ENCODE assay signal across 19 cellular contexts in the genomic region with DNA sequence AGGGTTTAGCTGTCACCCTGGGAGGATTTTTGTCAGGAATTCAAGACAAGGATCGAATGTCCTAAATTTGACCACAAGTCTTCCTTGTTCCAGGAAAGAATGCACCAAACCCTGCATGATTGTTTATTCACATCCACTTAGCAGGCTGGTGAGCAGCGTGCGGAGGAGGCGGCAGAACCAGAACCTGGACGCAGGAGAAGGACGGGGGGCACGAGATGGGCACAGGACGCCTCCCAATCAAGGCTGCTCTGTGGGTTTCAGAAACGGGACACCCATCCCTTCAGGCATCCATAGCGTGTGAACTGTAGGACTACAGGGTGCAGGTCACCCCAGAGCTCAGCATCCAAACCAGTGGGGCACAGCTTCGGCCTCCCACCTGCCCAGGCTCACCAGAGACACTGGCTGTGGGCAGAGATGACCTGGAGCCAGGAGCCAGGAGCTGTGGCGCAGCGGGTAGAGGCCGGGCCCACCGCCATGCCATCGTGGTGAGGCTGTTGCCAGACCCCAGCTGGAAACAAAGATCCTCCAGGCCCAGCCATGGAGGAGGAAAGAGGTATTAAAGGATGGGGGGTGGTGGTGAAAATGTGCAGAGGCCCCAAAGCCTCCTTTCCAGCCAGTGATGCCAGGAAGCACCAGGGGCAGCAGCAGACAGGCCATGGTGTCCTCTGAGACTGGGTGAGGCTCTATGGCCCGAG. TPM values are rescaled to one million over a fixed set of nuclear protein-coding genes. Genes with fewer than 3 reads are reported as not detected.
DNase-seq lines count a peak whose midpoint lies in the region; ATAC-seq and TF ChIP-seq lines count a peak whose summit lies in the region.
"Had no signal": no experiment of that assay in that cellular context is flagged by ENCODE, and none has a peak within 500 bp of the region (broad histone marks: within the 10 kb centered on the region; RNA-seq: fewer than 3 reads in every experiment).

No MANE protein-coding gene starts in this region.

- no peak overlapping the region for H3K27ac Mint-ChIP-seq in T-helper 2 cell treated with Interferon-gamma antibody and Interleukin-4, amounts not matched to agents 5 μg/mL and 100 μg/mL, for 36 hours
- H3K27ac Mint-ChIP-seq: activated naive CD8-positive, alpha-beta T cell treated with anti-CD3 and anti-CD28 coated beads, Interleukin-2, amount 10 ng/mL, durations not matched to agents 7 days and 5 days; natural killer cell treated with Interleukin-12 subunit alpha and Interleukin-12 subunit beta and Interleukin-15 and Interleukin-18, amount 100 ng/mL, for 72 hours; stimulated activated naive B cell treated with anti-CD40 and anti-IgM and Interleukin-4, amounts not matched to agents 10 μg/mL and 1 μg/mL and 100 μg/mL, for 72 hours had no signal

- H3K18ac ChIP-seq in neuronal stem cell (ENCODE audit: low read length): peak overlapping the region; percentile 46

- no peak overlapping the region for H3K4me3 ChIP-seq in neuronal stem cell (ENCODE audit: low read length in 2 of 2)
- no peak overlapping the region for H3K4me3 ChIP-seq in suprapubic skin
- H3K4me3 ChIP-seq in heart right ventricle: no peak overlapping the region

- H3K36me3 Mint-ChIP-seq in T-helper 2 cell treated with Interferon-gamma antibody and Interleukin-4, amounts not matched to agents 5 μg/mL and 100 μg/mL, for 36 hours (ENCODE audit: low read depth): no peaks in the 10 kb centered on the region
- H3K36me3 Mint-ChIP-seq: activated naive CD8-positive, alpha-beta T cell treated with anti-CD3 and anti-CD28 coated beads, Interleukin-2, amount 10 ng/mL, durations not matched to agents 7 days and 5 days; natural killer cell treated with Interleukin-12 subunit alpha and Interleukin-12 subunit beta and Interleukin-15 and Interleukin-18, amount 100 ng/mL, for 72 hours; stimulated activated naive B cell treated with anti-CD40 and anti-IgM and Interleukin-4, amounts not matched to agents 10 μg/mL and 1 μg/mL and 100 μg/mL, for 72 hours had no signal

- peak overlapping the region; percentile 19 for H2BK15ac ChIP-seq in neuronal stem cell (ENCODE audit: low read length)

- H3K14ac ChIP-seq in neuronal stem cell (ENCODE audit: low read length): no peak overlapping the region

- peak; percentile 75 for DNase-seq in LHCN-M2 (ENCODE audit: low read depth)
- DNase-seq in ecto neural progenitor cell (ENCODE audit: low spot score): peak; percentile 38
- DNase-seq in neuronal stem cell (ENCODE audit: low spot score): no peak
- peak; percentile 49 to 76 for DNase-seq in suprapubic skin (ENCODE audit: low spot score in 2 of 2)
- DNase-seq in A172 (ENCODE audit: low spot score): no peak
- DNase-seq in heart right ventricle: no peak
- no peak for DNase-seq in sciatic nerve (ENCODE audit: low spot score)
- DNase-seq in T-helper 2 cell treated with Interferon-gamma antibody and Interleukin-4, amounts not matched to agents 5 μg/mL and 100 μg/mL, for 36 hours (ENCODE audit: low spot score): no peak
- DNase-seq: activated CD4-positive, alpha-beta T cell treated with anti-CD3 and anti-CD28 coated beads, Interleukin-2, amount 10 ng/mL, durations not matched to agents 7 days and 5 days; activated CD8-positive, alpha-beta memory T cell treated with anti-CD3 and anti-CD28 coated beads, Interleukin-2, amount 50 U/mL, for 4 hours; activated naive CD8-positive, alpha-beta T cell treated with anti-CD3 and anti-CD28 coated beads, Interleukin-2, amount 10 ng/mL, durations not matched to agents 7 days and 5 days; mesendoderm; NCI-H1105 treated with DMSO at 0.1 percent for 48 hours; NCI-H2029 treated with DMSO at 0.1 percent for 48 hours; NCI-H446; posterior cingulate gyrus; stimulated activated naive B cell treated with anti-CD40 and anti-IgM and Interleukin-4, amounts not matched to agents 10 μg/mL and 1 μg/mL and 100 μg/mL, for 72 hours; T-helper 2 cell had no signal

- ATAC-seq in heart right ventricle (no peak), sciatic nerve (no peak)
- ATAC-seq: stimulated activated naive B cell treated with anti-CD40 and anti-IgM and Interleukin-4, amounts not matched to agents 10 μg/mL and 1 μg/mL and 100 μg/mL, for 72 hours had no signal

- WGBS in neuronal stem cell (ENCODE audit: extremely low coverage in 2 of 2, insufficient read length in 2 of 2, insufficient replicate concordance in 1 of 2), 2 donors: no CpG with 5 or more reads among the region's 17 CpGs
- WGBS in suprapubic skin: 90% methylated on average over 17 of the region's 17 CpGs
- WGBS in heart right ventricle, 2 donors: 90 to 91% methylated on average over 17 of the region's 17 CpGs

- no peak overlapping the region for H3K4me3 Mint-ChIP-seq in T-helper 2 cell treated with Interferon-gamma antibody and Interleukin-4, amounts not matched to agents 5 μg/mL and 100 μg/mL, for 36 hours
- H3K4me3 Mint-ChIP-seq: activated CD4-positive, alpha-beta T cell treated with anti-CD3 and anti-CD28 coated beads, Interleukin-2, amount 10 ng/mL, durations not matched to agents 7 days and 5 days; activated naive CD8-positive, alpha-beta T cell treated with anti-CD3 and anti-CD28 coated beads, Interleukin-2, amount 10 ng/mL, durations not matched to agents 7 days and 5 days; natural killer cell treated with Interleukin-12 subunit alpha and Interleukin-12 subunit beta and Interleukin-15 and Interleukin-18, amount 100 ng/mL, for 72 hours; stimulated activated naive B cell treated with anti-CD40 and anti-IgM and Interleukin-4, amounts not matched to agents 10 μg/mL and 1 μg/mL and 100 μg/mL, for 72 hours had no signal

- no peaks in the 10 kb centered on the region for H3K27me3 Mint-ChIP-seq in T-helper 2 cell treated with Interferon-gamma antibody and Interleukin-4, amounts not matched to agents 5 μg/mL and 100 μg/mL, for 36 hours (ENCODE audit: low read depth)
- H3K27me3 Mint-ChIP-seq: activated CD4-positive, alpha-beta T cell treated with anti-CD3 and anti-CD28 coated beads, Interleukin-2, amount 10 ng/mL, durations not matched to agents 7 days and 5 days; activated naive CD8-positive, alpha-beta T cell treated with anti-CD3 and anti-CD28 coated beads, Interleukin-2, amount 10 ng/mL, durations not matched to agents 7 days and 5 days had no signal

- no peak for TF ChIP-seq EP300 in suprapubic skin (IDR thresholded peaks at IDR 0.05)

- peak overlapping the region; percentile 89 for H2AK5ac ChIP-seq in neuronal stem cell (ENCODE audit: low read depth, low read length)

- H3K4me1 Mint-ChIP-seq in T-helper 2 cell treated with Interferon-gamma antibody and Interleukin-4, amounts not matched to agents 5 μg/mL and 100 μg/mL, for 36 hours (ENCODE audit: low read depth): no peaks in the 10 kb centered on the region
- H3K4me1 Mint-ChIP-seq: activated CD4-positive, alpha-beta T cell treated with anti-CD3 and anti-CD28 coated beads, Interleukin-2, amount 10 ng/mL, durations not matched to agents 7 days and 5 days; activated naive CD8-positive, alpha-beta T cell treated with anti-CD3 and anti-CD28 coated beads, Interleukin-2, amount 10 ng/mL, durations not matched to agents 7 days and 5 days; stimulated activated naive B cell treated with anti-CD40 and anti-IgM and Interleukin-4, amounts not matched to agents 10 μg/mL and 1 μg/mL and 100 μg/mL, for 72 hours had no signal

- H3K4ac ChIP-seq in neuronal stem cell (ENCODE audit: low read length): no peak overlapping the region

- H3K23ac ChIP-seq in neuronal stem cell (ENCODE audit: low read depth, low read length, poor library complexity): no peak overlapping the region

- no peak overlapping the region for H3K4me2 ChIP-seq in neuronal stem cell (ENCODE audit: insufficient read depth, low read length, poor library complexity, severe bottlenecking)

- H2BK5ac ChIP-seq in neuronal stem cell (ENCODE audit: low read length): peak overlapping the region; percentile 29

- intact Hi-C loops in heart right ventricle (cut with DNase I) (no loop called here), sciatic nerve (cut with DNase I) (no loop called here)

- H3K9me3 ChIP-seq in neuronal stem cell (replicated peaks in 1 of 2; ENCODE audit: control insufficient read depth in 2 of 2, insufficient read depth in 1 of 2, low read depth in 1 of 2, low read length in 2 of 2) (peaks cover 0 to 3% of the 10 kb centered on the region in 2 donors), suprapubic skin (no peaks in the 10 kb centered on the region), heart right ventricle (no peaks in the 10 kb centered on the region)

- H2BK12ac ChIP-seq in neuronal stem cell (ENCODE audit: low read length): peak overlapping the region; percentile 42

- no peak overlapping the region for H3K9ac ChIP-seq in neuronal stem cell (ENCODE audit: low read depth, low read length, poor library complexity)

- TF ChIP-seq CTCF in suprapubic skin (IDR thresholded peaks at IDR 0.05) (no peak), heart right ventricle (IDR thresholded peaks at IDR 0.05) (no peak)

- H4K91ac ChIP-seq in neuronal stem cell (ENCODE audit: low read depth, low read length, poor library complexity): no peak overlapping the region

- no peak overlapping the region for H2BK120ac ChIP-seq in neuronal stem cell (ENCODE audit: low read depth, low read length)

- H3K27me3 ChIP-seq in neuronal stem cell (ENCODE audit: control insufficient read depth in 3 of 3, insufficient read depth in 3 of 3, low read depth in 1 of 3, low read length in 3 of 3) (peaks cover 0 to under 1% (median 0%) of the 10 kb centered on the region in 3 experiments), suprapubic skin (no peaks in the 10 kb centered on the region), heart right ventricle (peaks cover 0 to 2% (median 0%) of the 10 kb centered on the region in 7 donors)

- no peak overlapping the region for H2AFZ ChIP-seq in neuronal stem cell (ENCODE audit: low read length)

- H3K4me1 ChIP-seq in neuronal stem cell (ENCODE audit: control insufficient read depth in 2 of 2, insufficient read depth in 1 of 2, low read depth in 1 of 2, low read length in 2 of 2): peaks cover 0 to 5% of the 10 kb centered on the region in 2 donors
- H3K4me1 ChIP-seq in suprapubic skin: no peaks in the 10 kb centered on the region
- H3K4me1 ChIP-seq in heart right ventricle: no peaks in the 10 kb centered on the region

- no peak overlapping the region for H3K27ac ChIP-seq in neuronal stem cell (replicated peaks; ENCODE audit: low read length)
- H3K27ac ChIP-seq in suprapubic skin: no peak overlapping the region
- no peak overlapping the region for H3K27ac ChIP-seq in heart right ventricle

- H4K8ac ChIP-seq in neuronal stem cell (ENCODE audit: low read depth, low read length): no peak overlapping the region

- no peak for TF ChIP-seq POLR2A in suprapubic skin (IDR thresholded peaks at IDR 0.05)

- no peaks in the 10 kb centered on the region for H3K36me3 ChIP-seq in neuronal stem cell (replicated peaks in 1 of 2; ENCODE audit: control insufficient read depth in 2 of 2, insufficient read depth in 2 of 2, low read length in 2 of 2)
- H3K36me3 ChIP-seq in suprapubic skin: no peaks in the 10 kb centered on the region
- no peaks in the 10 kb centered on the region for H3K36me3 ChIP-seq in heart right ventricle

- H3K9me3 Mint-ChIP-seq in T-helper 2 cell treated with Interferon-gamma antibody and Interleukin-4, amounts not matched to agents 5 μg/mL and 100 μg/mL, for 36 hours: no peaks in the 10 kb centered on the region
- H3K9me3 Mint-ChIP-seq: activated CD4-positive, alpha-beta T cell treated with anti-CD3 and anti-CD28 coated beads, Interleukin-2, amount 10 ng/mL, durations not matched to agents 7 days and 5 days; activated naive CD8-positive, alpha-beta T cell treated with anti-CD3 and anti-CD28 coated beads, Interleukin-2, amount 10 ng/mL, durations not matched to agents 7 days and 5 days; natural killer cell treated with Interleukin-12 subunit alpha and Interleukin-12 subunit beta and Interleukin-15 and Interleukin-18, amount 100 ng/mL, for 72 hours had no signal

- H3K79me1 ChIP-seq in neuronal stem cell (ENCODE audit: low read depth, low read length): peaks cover 2% of the 10 kb centered on the region

RNA-seq across cellular contexts. Expression of gene ADAMTS2, which starts 32.3 kb away (rescaled TPM):
- 20.7 and 24.1 TPM in 2 replicates for total RNA-seq in LHCN-M2 (2014; rRNA removed)
- 28.2 TPM for polyA plus RNA-seq in LHCN-M2 (2012)
- 5.3 TPM for polyA plus RNA-seq in neuronal stem cell (2013, experiment 1 of 2)
- 5.7 TPM for polyA plus RNA-seq in neuronal stem cell (2013, experiment 2 of 2)
- 1 to 10 TPM; 3.1 to 5.5 (median 4.3) TPM for total RNA-seq in suprapubic skin
- total RNA-seq in A172 (2014; rRNA removed; shearing (Covaris generic)): 0.14 and 0.79 TPM in 2 replicates
- 10 to 100 TPM in 1 of 10 donors, 1 to 10 TPM in 9; 1.7 to 13.5 (median 3.0) TPM for total RNA-seq in heart right ventricle
- polyA plus RNA-seq in heart right ventricle: 1 to 10 TPM; 5.0 to 7.3 TPM
- total RNA-seq in sciatic nerve: 25.3 TPM
- total RNA-seq: activated CD4-positive, alpha-beta T cell treated with anti-CD3 and anti-CD28 coated beads, Interleukin-2, amount 10 ng/mL, durations not matched to agents 7 days and 5 days; activated naive CD8-positive, alpha-beta T cell treated with anti-CD3 and anti-CD28 coated beads, Interleukin-2, amount 10 ng/mL, durations not matched to agents 7 days and 5 days; natural killer cell treated with Interleukin-12 subunit alpha and Interleukin-12 subunit beta and Interleukin-15 and Interleukin-18, amount 100 ng/mL, for 72 hours had no signal

Comparison
In these comparisons a context has a peak if more than half of its experiments do, and no peak if none do; other contexts are left out.
1. DNase-seq: peak in LHCN-M2 (single experiment), ecto neural progenitor cell (single experiment) and suprapubic skin (2 of 2); none in neuronal stem cell (single experiment), A172 (single experiment), heart right ventricle (0 of 2), sciatic nerve (single experiment) and T-helper 2 cell treated with Interferon-gamma antibody and Interleukin-4, amounts not matched to agents 5 μg/mL and 100 μg/mL, for 36 hours (single experiment).